In the genomic region with DNA sequence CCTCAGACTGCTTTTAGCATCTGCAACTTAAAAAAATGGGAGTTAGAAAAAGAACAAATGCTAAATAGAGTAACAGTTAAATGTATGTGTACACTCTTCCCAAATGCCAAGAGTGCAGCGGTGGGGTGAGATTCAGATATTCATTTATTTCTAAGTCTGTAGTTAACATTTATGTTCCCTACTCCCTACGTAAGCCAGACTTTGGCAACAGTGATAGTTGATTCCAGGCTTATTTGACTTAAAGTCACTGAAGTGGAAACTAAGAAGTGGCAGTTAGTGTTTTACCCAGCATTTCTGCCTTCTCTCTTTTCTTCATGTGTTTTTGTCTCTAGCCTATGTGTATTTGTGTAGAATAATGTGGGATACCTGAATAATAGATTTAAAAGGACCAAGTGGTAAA, we compare ENCODE assay signal across 14 cellular contexts. TPM values are rescaled to one million over a fixed set of nuclear protein-coding genes. Genes with fewer than 3 reads are reported as not detected.
A peak's percentile ranks its signal among the peaks of the same experiment; 100 is the strongest.
DNase-seq lines count a peak whose midpoint lies in the region; ATAC-seq and TF ChIP-seq lines count a peak whose summit lies in the region.
"Had no signal": no experiment of that assay in that cellular context is flagged by ENCODE, and none has a peak within 500 bp of the region (broad histone marks: within the 10 kb centered on the region; RNA-seq: fewer than 3 reads in every experiment).

No MANE protein-coding gene starts in this region.

- no peak for DNase-seq in activated CD8-positive, alpha-beta T cell treated with anti-CD3 and anti-CD28 coated beads for 36 hours
- DNase-seq in activated CD8-positive, alpha-beta T cell treated with anti-CD3 and anti-CD28 coated beads, Interleukin-2, amount 10 ng/mL, durations not matched to agents 7 days and 5 days: no peak
- DNase-seq in HEK293T (ENCODE audit: extremely low spot score): no peak
- DNase-seq in NCI-H2107 treated with DMSO at 0.1 percent for 48 hours (lab: John Stamatoyannopoulos, UW; ENCODE audit: unreplicated experiment): no peak
- no peak for DNase-seq in NCI-H446 treated with DMSO at 0.1 percent for 48 hours (lab: John Stamatoyannopoulos, UW)
- DNase-seq in osteocyte (ENCODE audit: extremely low spot score, unreplicated experiment): no peak
- DNase-seq: ACHN, left lung, NCI-H2029, NCI-H526, RPMI8226, T-cell had no signal

- peak overlapping the region; percentile 99 for H3K4me3 Mint-ChIP-seq in activated CD8-positive, alpha-beta T cell treated with anti-CD3 and anti-CD28 coated beads for 36 hours
- H3K4me3 Mint-ChIP-seq in activated CD8-positive, alpha-beta T cell treated with anti-CD3 and anti-CD28 coated beads, Interleukin-2, amount 10 ng/mL, durations not matched to agents 7 days and 5 days: no peak overlapping the region
- peak overlapping the region; percentile 95 for H3K4me3 Mint-ChIP-seq in activated T-helper 17 cell treated with anti-CD3 and anti-CD28 coated beads, Interleukin-2, amount 50 U/mL, for 72 hours
- H3K4me3 Mint-ChIP-seq in nephron (peak overlapping the region; percentile 88 to 97 (median 96)), osteocyte (ENCODE audit: unreplicated experiment) (no peak overlapping the region)
- H3K4me3 Mint-ChIP-seq: T-cell had no signal

- peak overlapping the region; percentile 71 for H3K27ac Mint-ChIP-seq in activated CD8-positive, alpha-beta T cell treated with anti-CD3 and anti-CD28 coated beads for 36 hours
- H3K27ac Mint-ChIP-seq in activated CD8-positive, alpha-beta T cell treated with anti-CD3 and anti-CD28 coated beads, Interleukin-2, amount 10 ng/mL, durations not matched to agents 7 days and 5 days: no peak overlapping the region
- H3K27ac Mint-ChIP-seq in activated T-helper 17 cell treated with anti-CD3 and anti-CD28 coated beads, Interleukin-2, amount 50 U/mL, for 72 hours: peak overlapping the region; percentile 20
- H3K27ac Mint-ChIP-seq in nephron: peak overlapping the region in 1 of 3 experiments; percentile 71
- no peak overlapping the region for H3K27ac Mint-ChIP-seq in osteocyte (ENCODE audit: unreplicated experiment)
- H3K27ac Mint-ChIP-seq: T-cell had no signal

- H3K4me1 Mint-ChIP-seq in activated CD8-positive, alpha-beta T cell treated with anti-CD3 and anti-CD28 coated beads for 36 hours (ENCODE audit: low read depth): peaks cover 54% of the 10 kb centered on the region
- peaks cover 45% of the 10 kb centered on the region for H3K4me1 Mint-ChIP-seq in activated CD8-positive, alpha-beta T cell treated with anti-CD3 and anti-CD28 coated beads, Interleukin-2, amount 10 ng/mL, durations not matched to agents 7 days and 5 days (ENCODE audit: low read depth)
- peaks cover 36% of the 10 kb centered on the region for H3K4me1 Mint-ChIP-seq in activated T-helper 17 cell treated with anti-CD3 and anti-CD28 coated beads, Interleukin-2, amount 50 U/mL, for 72 hours
- H3K4me1 Mint-ChIP-seq in nephron (peaks cover 53% of the 10 kb centered on the region), osteocyte (ENCODE audit: unreplicated experiment) (peaks cover 49% of the 10 kb centered on the region)

- POLR2A ChIA-PET in activated CD8-positive, alpha-beta T cell treated with anti-CD3 and anti-CD28 coated beads for 36 hours (lab: Charles Lee): interaction anchor here (1.1 to 1.4 kb wide), 3 partner anchors 11 to 60 kb away, joined by 3 to 4 read pairs (median 3); no protein-coding TSS in a partner anchor
- POLR2A ChIA-PET in activated CD8-positive, alpha-beta T cell treated with anti-CD3 and anti-CD28 coated beads, Interleukin-2, amount 10 ng/mL, durations not matched to agents 7 days and 5 days (lab: Charles Lee): no interaction called here
- POLR2A ChIA-PET in HEK293T (lab: Yijun Ruan, JAX): no interaction called here

- no peaks in the 10 kb centered on the region for H3K9me3 Mint-ChIP-seq in activated CD8-positive, alpha-beta T cell treated with anti-CD3 and anti-CD28 coated beads for 36 hours
- no peaks in the 10 kb centered on the region for H3K9me3 Mint-ChIP-seq in activated CD8-positive, alpha-beta T cell treated with anti-CD3 and anti-CD28 coated beads, Interleukin-2, amount 10 ng/mL, durations not matched to agents 7 days and 5 days (ENCODE audit: insufficient read depth)
- no peaks in the 10 kb centered on the region for H3K9me3 Mint-ChIP-seq in activated T-helper 17 cell treated with anti-CD3 and anti-CD28 coated beads, Interleukin-2, amount 50 U/mL, for 72 hours
- no peaks in the 10 kb centered on the region for H3K9me3 Mint-ChIP-seq in nephron
- H3K9me3 Mint-ChIP-seq in osteocyte (ENCODE audit: unreplicated experiment): no peaks in the 10 kb centered on the region
- H3K9me3 Mint-ChIP-seq: T-cell had no signal

- no peak for TF ChIP-seq CTCF in activated CD8-positive, alpha-beta T cell treated with anti-CD3 and anti-CD28 coated beads for 36 hours (IDR thresholded peaks at IDR 0.05)
- TF ChIP-seq CTCF in nephron (IDR thresholded peaks at IDR 0.05; ENCODE audit: unreplicated experiment in 3 of 3) (no peak), osteocyte (IDR thresholded peaks at IDR 0.05) (no peak)

- CTCF ChIA-PET in activated CD8-positive, alpha-beta T cell treated with anti-CD3 and anti-CD28 coated beads for 36 hours (lab: Charles Lee): interaction anchor here (1.1 kb wide), 1 partner anchor 39 kb away, joined by 3 read pairs; no protein-coding TSS in a partner anchor
- CTCF ChIA-PET in activated CD8-positive, alpha-beta T cell treated with anti-CD3 and anti-CD28 coated beads, Interleukin-2, amount 10 ng/mL, durations not matched to agents 7 days and 5 days (lab: Charles Lee): interaction anchor here (1.1 to 1.6 kb wide), 2 partner anchors 18 to 39 kb away, joined by 3 read pairs; no protein-coding TSS in a partner anchor
- CTCF ChIA-PET in HEK293T (lab: Yijun Ruan, JAX): no interaction called here

- peaks cover 79% of the 10 kb centered on the region for H3K36me3 Mint-ChIP-seq in activated CD8-positive, alpha-beta T cell treated with anti-CD3 and anti-CD28 coated beads for 36 hours (ENCODE audit: low read depth)
- H3K36me3 Mint-ChIP-seq in activated CD8-positive, alpha-beta T cell treated with anti-CD3 and anti-CD28 coated beads, Interleukin-2, amount 10 ng/mL, durations not matched to agents 7 days and 5 days (ENCODE audit: low read depth): peaks cover 73% of the 10 kb centered on the region
- peaks cover 86% of the 10 kb centered on the region for H3K36me3 Mint-ChIP-seq in activated T-helper 17 cell treated with anti-CD3 and anti-CD28 coated beads, Interleukin-2, amount 50 U/mL, for 72 hours (ENCODE audit: low read depth)
- H3K36me3 Mint-ChIP-seq in nephron (ENCODE audit: low read depth) (peaks cover 74% of the 10 kb centered on the region), osteocyte (ENCODE audit: unreplicated experiment) (peaks cover 44% of the 10 kb centered on the region)

- intact Hi-C loops in activated CD8-positive, alpha-beta T cell treated with anti-CD3 and anti-CD28 coated beads for 36 hours (cut with micrococcal nuclease): no loop called here

- no peaks in the 10 kb centered on the region for H3K27me3 Mint-ChIP-seq in activated CD8-positive, alpha-beta T cell treated with anti-CD3 and anti-CD28 coated beads for 36 hours
- no peaks in the 10 kb centered on the region for H3K27me3 Mint-ChIP-seq in activated CD8-positive, alpha-beta T cell treated with anti-CD3 and anti-CD28 coated beads, Interleukin-2, amount 10 ng/mL, durations not matched to agents 7 days and 5 days (ENCODE audit: low read depth)
- H3K27me3 Mint-ChIP-seq in activated T-helper 17 cell treated with anti-CD3 and anti-CD28 coated beads, Interleukin-2, amount 50 U/mL, for 72 hours: no peaks in the 10 kb centered on the region
- H3K27me3 Mint-ChIP-seq in nephron (ENCODE audit: low read depth) (peaks cover 3% of the 10 kb centered on the region), osteocyte (ENCODE audit: unreplicated experiment) (peaks cover 1% of the 10 kb centered on the region)
- H3K27me3 Mint-ChIP-seq: T-cell had no signal

- ATAC-seq in activated CD8-positive, alpha-beta T cell treated with anti-CD3 and anti-CD28 coated beads for 36 hours: no peak
- no peak for ATAC-seq in activated CD8-positive, alpha-beta T cell treated with anti-CD3 and anti-CD28 coated beads, Interleukin-2, amount 10 ng/mL, durations not matched to agents 7 days and 5 days
- no peak for ATAC-seq in activated T-helper 17 cell treated with anti-CD3 and anti-CD28 coated beads, Interleukin-2, amount 50 U/mL, for 72 hours (replicated peaks)
- ATAC-seq: left lung, T-cell had no signal

TF ChIP-seq in HEK293T, 16 proteins besides CTCF, POLR2A, EP300 and RAD21:
- TF ChIP-seq L3MBTL2 (conservative IDR thresholded peaks at IDR 0.05) (0 out of 2 replicates have a peak, but pooled peaks have one; percentile 11), ARNT (IDR thresholded peaks at IDR 0.05) (no peak), FOXA1 (IDR thresholded peaks at IDR 0.05) (0 out of 2 replicates have a peak, but pooled peaks have one; percentile 16)

RNA-seq across cellular contexts. Expression of gene MIR17HG, which starts 4.5 kb away (rescaled TPM):
- 10 to 100 TPM; 20.3 to 21.3 TPM for total RNA-seq in activated CD8-positive, alpha-beta T cell treated with anti-CD3 and anti-CD28 coated beads for 36 hours
- total RNA-seq in activated CD8-positive, alpha-beta T cell treated with anti-CD3 and anti-CD28 coated beads, Interleukin-2, amount 10 ng/mL, durations not matched to agents 7 days and 5 days: 1 to 10 TPM; 8.1 to 9.9 TPM
- 10 to 100 TPM; 19.1 to 22.0 TPM for total RNA-seq in activated T-helper 17 cell treated with anti-CD3 and anti-CD28 coated beads, Interleukin-2, amount 50 U/mL, for 72 hours
- total RNA-seq in osteocyte: 2.4 and 3.1 TPM in 2 replicates

RNA-seq across cellular contexts. Expression of gene GPC5, which starts 46.4 kb away (rescaled TPM):
- under 1 TPM; 0.13 to 0.14 TPM for total RNA-seq in activated CD8-positive, alpha-beta T cell treated with anti-CD3 and anti-CD28 coated beads for 36 hours
- total RNA-seq in activated CD8-positive, alpha-beta T cell treated with anti-CD3 and anti-CD28 coated beads, Interleukin-2, amount 10 ng/mL, durations not matched to agents 7 days and 5 days: not detected
- under 1 TPM; 0.09 to 0.29 TPM for total RNA-seq in activated T-helper 17 cell treated with anti-CD3 and anti-CD28 coated beads, Interleukin-2, amount 50 U/mL, for 72 hours
- 12.3 and 12.9 TPM in 2 replicates for total RNA-seq in osteocyte

Comparison
In these comparisons a context has a peak if more than half of its experiments do, and no peak if none do; other contexts are left out.
1. H3K27ac Mint-ChIP-seq: peak in activated CD8-positive, alpha-beta T cell treated with anti-CD3 and anti-CD28 coated beads for 36 hours (single experiment) and activated T-helper 17 cell treated with anti-CD3 and anti-CD28 coated beads, Interleukin-2, amount 50 U/mL, for 72 hours (single experiment); none in activated CD8-positive, alpha-beta T cell treated with anti-CD3 and anti-CD28 coated beads, Interleukin-2, amount 10 ng/mL, durations not matched to agents 7 days and 5 days (single experiment) and osteocyte (single experiment).
2. H3K4me3 Mint-ChIP-seq: peak in activated CD8-positive, alpha-beta T cell treated with anti-CD3 and anti-CD28 coated beads for 36 hours (single experiment), activated T-helper 17 cell treated with anti-CD3 and anti-CD28 coated beads, Interleukin-2, amount 50 U/mL, for 72 hours (single experiment) and nephron (3 of 3); none in activated CD8-positive, alpha-beta T cell treated with anti-CD3 and anti-CD28 coated beads, Interleukin-2, amount 10 ng/mL, durations not matched to agents 7 days and 5 days (single experiment) and osteocyte (single experiment).
3. RNA of gene GPC5, which starts 46.4 kb away (total RNA-seq): 12.3 to 12.9 TPM in osteocyte; 0.09 to 0.29 TPM in activated T-helper 17 cell treated with anti-CD3 and anti-CD28 coated beads, Interleukin-2, amount 50 U/mL, for 72 hours, 0.13 to 0.14 TPM in activated CD8-positive, alpha-beta T cell treated with anti-CD3 and anti-CD28 coated beads for 36 hours and not detected in activated CD8-positive, alpha-beta T cell treated with anti-CD3 and anti-CD28 coated beads, Interleukin-2, amount 10 ng/mL, durations not matched to agents 7 days and 5 days; every median in the first group is over 10 times any median in the second.